In genomic region chr12:112418596-112419268, GRCh38 we compare ENCODE assay signal across 8 cellular contexts. TPM values are rescaled to one million over a fixed set of nuclear protein-coding genes. Genes with fewer than 3 reads are reported as not detected.
DNase-seq lines count a peak whose midpoint lies in the region; ATAC-seq, FAIRE-seq and TF ChIP-seq lines count a peak whose summit lies in the region.

TSS of gene PTPN11 (plus strand) at chr12:112418947. CDS start at chr12:112419112, 165 bp downstream.

- no peaks in the 10 kb centered on the region for H3K9me3 ChIP-seq in A549

- peak; percentile 89 to 91 for ATAC-seq in A549
- ATAC-seq in GM18517 (IDR thresholded peaks at IDR 0.05; ENCODE audit: unreplicated experiment) = peak; percentile 63
- peak; percentile 60 for ATAC-seq in HG03039 (IDR thresholded peaks at IDR 0.05; ENCODE audit: unreplicated experiment)
- peak; percentile 84 for ATAC-seq in WTC11

- 0 out of 5 replicates have a peak, but pooled peaks of 1 of the 2 experiments have one; percentile 28 for TF ChIP-seq RAD21 in A549 (conservative IDR thresholded peaks at IDR 0.05 in 1 of 2, IDR thresholded peaks at IDR 0.05 in 1 of 2)

- no peak for TF ChIP-seq EP300 in A549 (IDR thresholded peaks at IDR 0.05)

- peak within 1 kb of the TSS; percentile 95 for H3K4me3 Mint-ChIP-seq in WTC11

- H3K4me3 ChIP-seq in A549 (peak within 1 kb of the TSS; percentile 76), bronchial epithelial cell (ENCODE audit: low read depth, low read length) (peak within 1 kb of the TSS; percentile 94)

- H3K4me1 ChIP-seq in A549 = peaks cover 25% of the 10 kb centered on the region

- FAIRE-seq in A549 (lab: Jason Lieb, UNC) (no peak), bronchial epithelial cell (lab: Jason Lieb, UNC) (no peak)

- peak; percentile 96 for TF ChIP-seq POLR2A in A549 (IDR thresholded peaks at IDR 0.05; ENCODE audit: low read length)

- peak within 1 kb of the TSS; percentile 93 to 94 for H3K27ac ChIP-seq in A549

- no peaks in the 10 kb centered on the region for H3K27me3 ChIP-seq in bronchial epithelial cell (ENCODE audit: control insufficient read depth, insufficient read depth, low read length)

- peak within 1 kb of the TSS; percentile 96 for H3K27ac Mint-ChIP-seq in WTC11

- TF ChIP-seq CTCF in A549 (IDR thresholded peaks at IDR 0.05) = peak; percentile 73
- peak; percentile 70; the same call in 1 of the 2 replicates for TF ChIP-seq CTCF in WTC11 (IDR thresholded peaks at IDR 0.05)
- peak; percentile 57 for TF ChIP-seq CTCF in bronchial epithelial cell (IDR thresholded peaks at IDR 0.05; ENCODE audit: insufficient read depth, low read length, severe bottlenecking)

- H3K9me3 Mint-ChIP-seq in WTC11 = no peaks in the 10 kb centered on the region

- POLR2A ChIA-PET in A549 (lab: Yijun Ruan, JAX) = interaction anchor here (1.0 to 1.8 kb wide), 3 partner anchors 9 to 406 kb away, joined by 3 to 7 read pairs (median 4); partner anchors contain the start of gene TMEM116
- POLR2A ChIA-PET in WTC11 (lab: Charles Lee) = interaction anchor here (0.5 to 1.0 kb wide), 2 partner anchors 312 to 405 kb away, joined by 3 read pairs; no protein-coding TSS in a partner anchor

- H3K4me1 Mint-ChIP-seq in WTC11 = peaks cover 17% of the 10 kb centered on the region

- H3K27me3 Mint-ChIP-seq in WTC11 (ENCODE audit: low read depth) = peaks cover 6% of the 10 kb centered on the region

- DNase-seq in A549 (ENCODE audit: low read depth in 1 of 2, low spot score in 1 of 2) = peak; percentile 64 to 89
- peak; percentile 80 for DNase-seq in NCI-H2196 (lab: John Stamatoyannopoulos, UW; ENCODE audit: unreplicated experiment)
- DNase-seq in WTC11 (ENCODE audit: low spot score) = peak; percentile 90
- peak; percentile 54 for DNase-seq in bronchial epithelial cell (ENCODE audit: low read depth)
- peak; percentile 72 for DNase-seq in inferior parietal cortex (ENCODE audit: extremely low spot score)
- DNase-seq in stimulated activated CD4-positive, alpha-beta T cell treated with anti-CD3 and anti-CD28 coated beads, Interleukin-12 subunit alpha, Interleukin-12 subunit beta, amount 100 ng/mL, for 24 hours (ENCODE audit: low read depth in 2 of 2) = peak; percentile 85 to 86

- CTCF ChIA-PET in A549 (lab: Yijun Ruan, JAX) (no interaction called here), WTC11 (lab: Charles Lee) (interaction anchor here (1.3 kb wide), 1 partner anchor 221 kb away, joined by 5 read pairs; no protein-coding TSS in a partner anchor)

- peak within 1 kb of the TSS; percentile 93 for H3K4me2 ChIP-seq in A549

- no peaks in the 10 kb centered on the region for H3K36me3 Mint-ChIP-seq in WTC11

- H3K36me3 ChIP-seq in bronchial epithelial cell (ENCODE audit: control insufficient read depth, insufficient read depth, low read length) = no peaks in the 10 kb centered on the region

- 0% methylated on average over 21 of the region's 86 CpGs for WGBS in A549 (ENCODE audit: missing lambda C conversion rate)

TF ChIP-seq in A549, 52 proteins besides CTCF, POLR2A, EP300 and RAD21 (continues in another document):
- TF ChIP-seq GATA3 (IDR thresholded peaks at IDR 0.05; ENCODE audit: borderline replicate concordance) (no peak), RNF2 (IDR thresholded peaks at IDR 0.05; ENCODE audit: borderline replicate concordance, low read depth) (no peak), BCL3 (IDR thresholded peaks at IDR 0.05) (peak; percentile 78; the same call in 2 of the 3 replicates), ELK1 (IDR thresholded peaks at IDR 0.05; ENCODE audit: low read depth, low read length) (no peak), TFCP2L1 (CRISPR knock-in tag; IDR thresholded peaks at IDR 0.05) (no peak), NPAS2 (CRISPR knock-in tag; IDR thresholded peaks at IDR 0.05; ENCODE audit: borderline replicate concordance) (no peak), SMC3 (IDR thresholded peaks at IDR 0.05) (peak; percentile 28; the same call in 1 of the 3 replicates), KDM1A (IDR thresholded peaks at IDR 0.05; ENCODE audit: low read depth) (no peak), HOXB13 (CRISPR knock-in tag; IDR thresholded peaks at IDR 0.05; ENCODE audit: low read depth) (no peak), JUN (IDR thresholded peaks at IDR 0.05) (peak in 1 of 2 experiments; percentile 96; a peak in 3 of 5 replicates), NR3C1 (IDR thresholded peaks at IDR 0.05) (no peak), FOSL2 (IDR thresholded peaks at IDR 0.05) (no peak), FOSL2 (CRISPR knock-in tag; IDR thresholded peaks at IDR 0.05) (no peak), CHD2 (IDR thresholded peaks at IDR 0.05; ENCODE audit: low read length, partially characterized antibody) (no peak)

TF ChIP-seq in WTC11, 78 proteins besides CTCF, POLR2A, EP300 and RAD21 (continues in another document):
- TF ChIP-seq, protein P1, sequence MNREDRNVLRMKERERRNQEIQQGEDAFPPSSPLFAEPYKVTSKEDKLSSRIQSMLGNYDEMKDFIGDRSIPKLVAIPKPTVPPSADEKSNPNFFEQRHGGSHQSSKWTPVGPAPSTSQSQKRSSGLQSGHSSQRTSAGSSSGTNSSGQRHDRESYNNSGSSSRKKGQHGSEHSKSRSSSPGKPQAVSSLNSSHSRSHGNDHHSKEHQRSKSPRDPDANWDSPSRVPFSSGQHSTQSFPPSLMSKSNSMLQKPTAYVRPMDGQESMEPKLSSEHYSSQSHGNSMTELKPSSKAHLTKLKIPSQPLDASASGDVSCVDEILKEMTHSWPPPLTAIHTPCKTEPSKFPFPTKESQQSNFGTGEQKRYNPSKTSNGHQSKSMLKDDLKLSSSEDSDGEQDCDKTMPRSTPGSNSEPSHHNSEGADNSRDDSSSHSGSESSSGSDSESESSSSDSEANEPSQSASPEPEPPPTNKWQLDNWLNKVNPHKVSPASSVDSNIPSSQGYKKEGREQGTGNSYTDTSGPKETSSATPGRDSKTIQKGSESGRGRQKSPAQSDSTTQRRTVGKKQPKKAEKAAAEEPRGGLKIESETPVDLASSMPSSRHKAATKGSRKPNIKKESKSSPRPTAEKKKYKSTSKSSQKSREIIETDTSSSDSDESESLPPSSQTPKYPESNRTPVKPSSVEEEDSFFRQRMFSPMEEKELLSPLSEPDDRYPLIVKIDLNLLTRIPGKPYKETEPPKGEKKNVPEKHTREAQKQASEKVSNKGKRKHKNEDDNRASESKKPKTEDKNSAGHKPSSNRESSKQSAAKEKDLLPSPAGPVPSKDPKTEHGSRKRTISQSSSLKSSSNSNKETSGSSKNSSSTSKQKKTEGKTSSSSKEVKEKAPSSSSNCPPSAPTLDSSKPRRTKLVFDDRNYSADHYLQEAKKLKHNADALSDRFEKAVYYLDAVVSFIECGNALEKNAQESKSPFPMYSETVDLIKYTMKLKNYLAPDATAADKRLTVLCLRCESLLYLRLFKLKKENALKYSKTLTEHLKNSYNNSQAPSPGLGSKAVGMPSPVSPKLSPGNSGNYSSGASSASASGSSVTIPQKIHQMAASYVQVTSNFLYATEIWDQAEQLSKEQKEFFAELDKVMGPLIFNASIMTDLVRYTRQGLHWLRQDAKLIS (CRISPR knock-in tag; IDR thresholded peaks at IDR 0.05; ENCODE audit: borderline replicate concordance) = peak; percentile 50; the same call in 1 of the 2 replicates
- 0 out of 2 replicates have a peak, but pooled peaks have one; percentile 18 for TF ChIP-seq ZNF423 (CRISPR knock-in tag; IDR thresholded peaks at IDR 0.05)
- peak; percentile 58; the same call in 1 of the 2 replicates for TF ChIP-seq NR2C2 (CRISPR knock-in tag; IDR thresholded peaks at IDR 0.05)
- TF ChIP-seq E2F5 (CRISPR knock-in tag; IDR thresholded peaks at IDR 0.05) = peak; percentile 77
- no peak for TF ChIP-seq ZNF263 (CRISPR knock-in tag; IDR thresholded peaks at IDR 0.05; ENCODE audit: low read depth)
- TF ChIP-seq, protein P2, sequence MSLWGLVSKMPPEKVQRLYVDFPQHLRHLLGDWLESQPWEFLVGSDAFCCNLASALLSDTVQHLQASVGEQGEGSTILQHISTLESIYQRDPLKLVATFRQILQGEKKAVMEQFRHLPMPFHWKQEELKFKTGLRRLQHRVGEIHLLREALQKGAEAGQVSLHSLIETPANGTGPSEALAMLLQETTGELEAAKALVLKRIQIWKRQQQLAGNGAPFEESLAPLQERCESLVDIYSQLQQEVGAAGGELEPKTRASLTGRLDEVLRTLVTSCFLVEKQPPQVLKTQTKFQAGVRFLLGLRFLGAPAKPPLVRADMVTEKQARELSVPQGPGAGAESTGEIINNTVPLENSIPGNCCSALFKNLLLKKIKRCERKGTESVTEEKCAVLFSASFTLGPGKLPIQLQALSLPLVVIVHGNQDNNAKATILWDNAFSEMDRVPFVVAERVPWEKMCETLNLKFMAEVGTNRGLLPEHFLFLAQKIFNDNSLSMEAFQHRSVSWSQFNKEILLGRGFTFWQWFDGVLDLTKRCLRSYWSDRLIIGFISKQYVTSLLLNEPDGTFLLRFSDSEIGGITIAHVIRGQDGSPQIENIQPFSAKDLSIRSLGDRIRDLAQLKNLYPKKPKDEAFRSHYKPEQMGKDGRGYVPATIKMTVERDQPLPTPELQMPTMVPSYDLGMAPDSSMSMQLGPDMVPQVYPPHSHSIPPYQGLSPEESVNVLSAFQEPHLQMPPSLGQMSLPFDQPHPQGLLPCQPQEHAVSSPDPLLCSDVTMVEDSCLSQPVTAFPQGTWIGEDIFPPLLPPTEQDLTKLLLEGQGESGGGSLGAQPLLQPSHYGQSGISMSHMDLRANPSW (CRISPR knock-in tag; conservative IDR thresholded peaks at IDR 0.05; ENCODE audit: low read depth) = 0 out of 2 replicates have a peak, but pooled peaks have one; percentile 59

RNA-seq across cellular contexts. Expression of gene PTPN11, which starts in this region (rescaled TPM):
- 111 and 194 TPM in 2 replicates for polyA plus RNA-seq in A549 (2011; rRNA removed)
- polyA plus RNA-seq in A549 (2012; cell fraction: cytosol; rRNA removed) = 40.4 and 45.9 TPM in 2 replicates
- polyA plus RNA-seq in A549 (2012; cell fraction: nucleus; rRNA removed) = 26.5 and 32.2 TPM in 2 replicates
- polyA plus RNA-seq in A549 (2017; fragmentation: RNase III; extraction: RNeasy Plus Mini Kit Qiagen cat#74134 plus additional on column Dnase treatment) = 73.1 to 78.6 TPM (median 77.1 TPM) in 3 replicates
- 73.8 and 78.2 TPM in 2 replicates for polyA minus RNA-seq in A549 (2011; rRNA and poly(A)+ RNA removed)
- 112 TPM in 3 replicates for total RNA-seq in WTC11 (2021)
- total RNA-seq in bronchial epithelial cell = 140 TPM in 2 replicates

Comparison
In these comparisons a context has a peak if more than half of its experiments do, and no peak if none do; other contexts are left out.
1. Peak in every context shown above with its lines: DNase-seq, ATAC-seq, H3K4me3 ChIP-seq and H3K27ac ChIP-seq.